In genomic region chr20:53954734-53955658, GRCh38 we compare ENCODE assay signal across 1 cellular context.
A peak's percentile ranks its signal among the peaks of the same experiment; 100 is the strongest.
TF ChIP-seq lines count a peak whose summit lies in the region.

No MANE protein-coding gene starts in this region.

TF ChIP-seq in HepG2, 621 proteins besides CTCF, POLR2A, EP300 and RAD21 (continued from another document and continues in another):
- TF ChIP-seq DBP (CRISPR knock-in tag; IDR thresholded peaks at IDR 0.05; ENCODE audit: not compliant biosample characterization) (no peak), ZBTB26 (CRISPR knock-in tag; IDR thresholded peaks at IDR 0.05; ENCODE audit: borderline replicate concordance) (no peak), RBM39 (IDR thresholded peaks at IDR 0.05; ENCODE audit: low read depth, low read length, poor library complexity, severe bottlenecking) (no peak), DDIT3 (CRISPR knock-in tag; IDR thresholded peaks at IDR 0.05) (no peak), DPF2 (CRISPR knock-in tag; IDR thresholded peaks at IDR 0.05; ENCODE audit: borderline replicate concordance, low read depth) (peak; percentile 76), GLMP (CRISPR knock-in tag; IDR thresholded peaks at IDR 0.05; ENCODE audit: borderline replicate concordance) (no peak), ZBTB25 (CRISPR knock-in tag; IDR thresholded peaks at IDR 0.05) (no peak; the same call in 1 of the 2 replicates), CHD2 (IDR thresholded peaks at IDR 0.05; ENCODE audit: low read depth, low read length) (no peak), PPARG (CRISPR knock-in tag; conservative IDR thresholded peaks at IDR 0.05) (peak; percentile 66; the same call in 1 of the 2 replicates), TIGD3 (CRISPR knock-in tag; IDR thresholded peaks at IDR 0.05; ENCODE audit: borderline replicate concordance) (0 out of 2 replicates have a peak, but pooled peaks have one; percentile 1), ZNF784 (CRISPR knock-in tag; IDR thresholded peaks at IDR 0.05; ENCODE audit: borderline replicate concordance) (no peak), ZFX (CRISPR knock-in tag; IDR thresholded peaks at IDR 0.05; ENCODE audit: low read depth) (no peak), ZNF567 (CRISPR knock-in tag; IDR thresholded peaks at IDR 0.05; ENCODE audit: borderline replicate concordance) (no peak), ETS1 (CRISPR knock-in tag; IDR thresholded peaks at IDR 0.05) (no peak), UBTF (CRISPR knock-in tag; IDR thresholded peaks at IDR 0.05) (no peak), GATAD1 (CRISPR knock-in tag; IDR thresholded peaks at IDR 0.05) (0 out of 2 replicates have a peak, but pooled peaks have one; percentile 30), ZNF18 (CRISPR knock-in tag; IDR thresholded peaks at IDR 0.05; ENCODE audit: insufficient replicate concordance) (no peak), ZNF280B (CRISPR knock-in tag; IDR thresholded peaks at IDR 0.05; ENCODE audit: borderline replicate concordance) (no peak), SMAD1 (CRISPR knock-in tag; IDR thresholded peaks at IDR 0.05; ENCODE audit: borderline replicate concordance, low read depth) (no peak), ATF7-NPFF (CRISPR knock-in tag; IDR thresholded peaks at IDR 0.05; ENCODE audit: low read depth) (no peak), KDM3A (CRISPR knock-in tag; IDR thresholded peaks at IDR 0.05; ENCODE audit: low read depth) (0 out of 2 replicates have a peak, but pooled peaks have one; percentile 43), ERF (CRISPR knock-in tag; IDR thresholded peaks at IDR 0.05) (peak; percentile 16; the same call in 1 of the 2 replicates), RELA (CRISPR knock-in tag; IDR thresholded peaks at IDR 0.05) (no peak), FOXO4 (CRISPR knock-in tag; conservative IDR thresholded peaks at IDR 0.05) (no peak), ZNF646 (CRISPR knock-in tag; IDR thresholded peaks at IDR 0.05) (no peak)
